8 cellular contexts compared by ENCODE assay signal in genomic region chr3:87997298-87997697, GRCh38.
DNase-seq lines count a peak whose midpoint lies in the region; ATAC-seq, FAIRE-seq and TF ChIP-seq lines count a peak whose summit lies in the region.

No MANE protein-coding gene starts in this region.

- H3K4me1 ChIP-seq in MM.1S (ENCODE audit: low read length) (no peaks in the 10 kb centered on the region), small intestine (ENCODE audit: control insufficient read depth in 2 of 2, insufficient read depth in 1 of 2, low read depth in 1 of 2, low read length in 1 of 2) (no peaks in the 10 kb centered on the region), uterus (no peaks in the 10 kb centered on the region), breast epithelium (no peaks in the 10 kb centered on the region)

- H4K20me1 ChIP-seq in MM.1S (ENCODE audit: insufficient read depth, low read length): no peaks in the 10 kb centered on the region

- no peaks in the 10 kb centered on the region for H3K9me3 ChIP-seq in MM.1S (replicated peaks; ENCODE audit: insufficient read depth, low read length)
- no peaks in the 10 kb centered on the region for H3K9me3 ChIP-seq in small intestine (ENCODE audit: control insufficient read depth, low read depth)
- no peaks in the 10 kb centered on the region for H3K9me3 ChIP-seq in uterus
- H3K9me3 ChIP-seq in breast epithelium: no peaks in the 10 kb centered on the region

- ATAC-seq in GM21737 (IDR thresholded peaks at IDR 0.05; ENCODE audit: unreplicated experiment): peak; percentile 93
- ATAC-seq in activated naive CD4-positive, alpha-beta T cell treated with anti-CD3 and anti-CD28 coated beads, Interleukin-2, amount 50 U/mL, for 72 hours: peak; percentile 98 to 100

- intact Hi-C loops in uterus (cut with DNase I; ENCODE audit: low total_unique reads): no loop called here
- intact Hi-C loops in breast epithelium (cut with DNase I; ENCODE audit: low total_unique reads): no loop called here

- H3K4me3 ChIP-seq in MM.1S (ENCODE audit: low read length) (no peak overlapping the region), small intestine (ENCODE audit: low read depth in 1 of 2, low read length in 2 of 2) (no peak overlapping the region), uterus (no peak overlapping the region), breast epithelium (no peak overlapping the region)

- H3K9me2 ChIP-seq in MM.1S (replicated peaks; ENCODE audit: insufficient read depth, low read length): no peaks in the 10 kb centered on the region

- H3K27ac Mint-ChIP-seq in activated naive CD4-positive, alpha-beta T cell treated with anti-CD3 and anti-CD28 coated beads, Interleukin-2, amount 50 U/mL, for 72 hours: peak overlapping the region in 1 of 2 donors; percentile 65

- no peaks in the 10 kb centered on the region for H3K36me3 Mint-ChIP-seq in activated naive CD4-positive, alpha-beta T cell treated with anti-CD3 and anti-CD28 coated beads, Interleukin-2, amount 50 U/mL, for 72 hours

- H3K9ac ChIP-seq in MM.1S (ENCODE audit: low read length): no peak overlapping the region

- no peak overlapping the region for H3K27ac ChIP-seq in MM.1S (ENCODE audit: low read length)
- H3K27ac ChIP-seq in small intestine (ENCODE audit: low read depth in 1 of 2, low read length in 1 of 2): no peak overlapping the region
- no peak overlapping the region for H3K27ac ChIP-seq in uterus
- no peak overlapping the region for H3K27ac ChIP-seq in breast epithelium

- peak; percentile 80 for DNase-seq in GDM1 (lab: John Stamatoyannopoulos, UW)
- DNase-seq in MM.1S: no peak
- DNase-seq in activated naive CD4-positive, alpha-beta T cell treated with anti-CD3 and anti-CD28 coated beads, Interleukin-2, amount 50 U/mL, for 72 hours (ENCODE audit: low spot score in 2 of 2): peak; percentile 49 to 74
- DNase-seq in stimulated activated CD4-positive, alpha-beta T cell treated with anti-CD3 and anti-CD28 coated beads, Interleukin-2, amount 100 ng/mL, for 48 hours: peak; percentile 13 to 23
- DNase-seq in small intestine: no peak
- no peak for DNase-seq in uterus
- no peak for DNase-seq in breast epithelium (ENCODE audit: low spot score in 2 of 2)

- no peaks in the 10 kb centered on the region for H3K9me3 Mint-ChIP-seq in activated naive CD4-positive, alpha-beta T cell treated with anti-CD3 and anti-CD28 coated beads, Interleukin-2, amount 50 U/mL, for 72 hours

- no peaks in the 10 kb centered on the region for H3K36me3 ChIP-seq in MM.1S (replicated peaks; ENCODE audit: insufficient read depth, low read length)
- H3K36me3 ChIP-seq in small intestine (ENCODE audit: control insufficient read depth in 2 of 2, insufficient read depth in 2 of 2, low read length in 2 of 2): no peaks in the 10 kb centered on the region
- H3K36me3 ChIP-seq in uterus: no peaks in the 10 kb centered on the region
- no peaks in the 10 kb centered on the region for H3K36me3 ChIP-seq in breast epithelium

- no peak overlapping the region for H2AFZ ChIP-seq in MM.1S (ENCODE audit: low read length)

- H3K79me2 ChIP-seq in MM.1S (ENCODE audit: low read length): no peaks in the 10 kb centered on the region

- no peak for TF ChIP-seq POLR2A in uterus (IDR thresholded peaks at IDR 0.05)
- no peak for TF ChIP-seq POLR2A in breast epithelium (IDR thresholded peaks at IDR 0.05)

- H3K27me3 ChIP-seq in MM.1S (replicated peaks; ENCODE audit: insufficient read depth, low read length) (no peaks in the 10 kb centered on the region), small intestine (ENCODE audit: control insufficient read depth in 2 of 2, insufficient read depth in 2 of 2, low read length in 2 of 2) (no peaks in the 10 kb centered on the region), uterus (no peaks in the 10 kb centered on the region), breast epithelium (no peaks in the 10 kb centered on the region)

- WGBS in small intestine, 3 donors: 27 to 57% (median 42%) methylated on average over 4 of the region's 4 CpGs

- H3F3A ChIP-seq in MM.1S (ENCODE audit: insufficient read depth, low read length): no peaks in the 10 kb centered on the region

- H3K4me2 ChIP-seq in MM.1S (ENCODE audit: low read depth, low read length): peak overlapping the region; percentile 27; the same call in 1 of the 2 replicates

- FAIRE-seq in small intestine (lab: Jason Lieb, UNC): no peak

- TF ChIP-seq CTCF in MM.1S (IDR thresholded peaks at IDR 0.05; ENCODE audit: low read length): no peak
- no peak for TF ChIP-seq CTCF in uterus (IDR thresholded peaks at IDR 0.05)
- TF ChIP-seq CTCF in breast epithelium (IDR thresholded peaks at IDR 0.05): no peak

Comparison
In these comparisons a context has a peak if more than half of its experiments do, and no peak if none do; other contexts are left out.
1. DNase-seq: peak in GDM1 (single experiment), activated naive CD4-positive, alpha-beta T cell treated with anti-CD3 and anti-CD28 coated beads, Interleukin-2, amount 50 U/mL, for 72 hours (2 of 2) and stimulated activated CD4-positive, alpha-beta T cell treated with anti-CD3 and anti-CD28 coated beads, Interleukin-2, amount 100 ng/mL, for 48 hours (2 of 2); none in MM.1S (single experiment), small intestine (single experiment), uterus (0 of 2) and breast epithelium (0 of 2).